Comparison of ENCODE assay signal across 8 cellular contexts in the genomic region with DNA sequence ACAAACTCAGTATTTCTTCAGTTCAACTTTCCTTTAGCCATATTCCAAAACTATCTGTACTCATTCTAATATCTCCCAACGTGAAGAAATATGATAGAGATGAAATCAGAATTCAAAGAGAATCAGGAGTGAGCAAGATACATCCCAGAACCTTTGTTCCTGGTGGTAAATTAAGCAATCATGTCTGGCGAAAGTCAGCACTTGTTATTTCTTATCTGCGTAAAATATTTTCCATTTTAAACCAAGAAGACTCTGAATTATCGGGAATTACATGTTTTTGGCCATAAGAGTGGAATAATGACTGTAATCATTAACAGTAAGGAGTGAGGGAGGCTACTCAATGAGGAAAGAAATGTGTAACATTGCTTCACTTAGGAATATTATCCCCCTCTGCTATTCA.
"Had no signal": no experiment of that assay in that cellular context is flagged by ENCODE, and none has a peak within 500 bp of the region (broad histone marks: within the 10 kb centered on the region; RNA-seq: fewer than 3 reads in every experiment).

No MANE protein-coding gene starts in this region.

- DNase-seq: GDM1, GF-D8 had no signal

- H3K4me3 ChIP-seq: GM12878 had no signal

- FAIRE-seq: G401.6, GM12878, GM12891, GM12892, GM18507, GM19239 had no signal

- ATAC-seq: GM12878 had no signal
